In the genomic region with DNA sequence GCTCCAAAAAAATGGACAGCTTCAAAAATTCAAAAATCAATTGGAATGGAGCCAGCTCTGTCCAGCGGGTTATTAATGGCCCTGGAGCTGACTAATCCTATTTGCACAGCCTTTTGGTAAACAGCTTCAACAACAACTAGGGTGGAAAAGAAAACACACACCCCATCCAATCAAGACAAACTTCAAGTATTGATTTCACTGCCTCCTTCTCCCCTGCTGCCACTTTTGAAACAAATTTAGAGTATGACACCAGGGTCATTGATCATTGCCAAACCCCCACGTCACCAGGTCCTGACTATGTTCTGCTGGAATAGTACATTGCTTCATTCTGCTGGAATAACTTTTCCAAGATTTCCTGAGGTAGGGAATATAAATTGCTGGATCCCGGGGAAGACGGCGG, we compare ENCODE assay signal across 1 cellular context.
TF ChIP-seq lines count a peak whose summit lies in the region.

No MANE protein-coding gene starts in this region.

TF ChIP-seq in HepG2, 621 proteins besides CTCF, POLR2A, EP300 and RAD21 (continued from another document and continues in another):
- TF ChIP-seq, protein P1, sequence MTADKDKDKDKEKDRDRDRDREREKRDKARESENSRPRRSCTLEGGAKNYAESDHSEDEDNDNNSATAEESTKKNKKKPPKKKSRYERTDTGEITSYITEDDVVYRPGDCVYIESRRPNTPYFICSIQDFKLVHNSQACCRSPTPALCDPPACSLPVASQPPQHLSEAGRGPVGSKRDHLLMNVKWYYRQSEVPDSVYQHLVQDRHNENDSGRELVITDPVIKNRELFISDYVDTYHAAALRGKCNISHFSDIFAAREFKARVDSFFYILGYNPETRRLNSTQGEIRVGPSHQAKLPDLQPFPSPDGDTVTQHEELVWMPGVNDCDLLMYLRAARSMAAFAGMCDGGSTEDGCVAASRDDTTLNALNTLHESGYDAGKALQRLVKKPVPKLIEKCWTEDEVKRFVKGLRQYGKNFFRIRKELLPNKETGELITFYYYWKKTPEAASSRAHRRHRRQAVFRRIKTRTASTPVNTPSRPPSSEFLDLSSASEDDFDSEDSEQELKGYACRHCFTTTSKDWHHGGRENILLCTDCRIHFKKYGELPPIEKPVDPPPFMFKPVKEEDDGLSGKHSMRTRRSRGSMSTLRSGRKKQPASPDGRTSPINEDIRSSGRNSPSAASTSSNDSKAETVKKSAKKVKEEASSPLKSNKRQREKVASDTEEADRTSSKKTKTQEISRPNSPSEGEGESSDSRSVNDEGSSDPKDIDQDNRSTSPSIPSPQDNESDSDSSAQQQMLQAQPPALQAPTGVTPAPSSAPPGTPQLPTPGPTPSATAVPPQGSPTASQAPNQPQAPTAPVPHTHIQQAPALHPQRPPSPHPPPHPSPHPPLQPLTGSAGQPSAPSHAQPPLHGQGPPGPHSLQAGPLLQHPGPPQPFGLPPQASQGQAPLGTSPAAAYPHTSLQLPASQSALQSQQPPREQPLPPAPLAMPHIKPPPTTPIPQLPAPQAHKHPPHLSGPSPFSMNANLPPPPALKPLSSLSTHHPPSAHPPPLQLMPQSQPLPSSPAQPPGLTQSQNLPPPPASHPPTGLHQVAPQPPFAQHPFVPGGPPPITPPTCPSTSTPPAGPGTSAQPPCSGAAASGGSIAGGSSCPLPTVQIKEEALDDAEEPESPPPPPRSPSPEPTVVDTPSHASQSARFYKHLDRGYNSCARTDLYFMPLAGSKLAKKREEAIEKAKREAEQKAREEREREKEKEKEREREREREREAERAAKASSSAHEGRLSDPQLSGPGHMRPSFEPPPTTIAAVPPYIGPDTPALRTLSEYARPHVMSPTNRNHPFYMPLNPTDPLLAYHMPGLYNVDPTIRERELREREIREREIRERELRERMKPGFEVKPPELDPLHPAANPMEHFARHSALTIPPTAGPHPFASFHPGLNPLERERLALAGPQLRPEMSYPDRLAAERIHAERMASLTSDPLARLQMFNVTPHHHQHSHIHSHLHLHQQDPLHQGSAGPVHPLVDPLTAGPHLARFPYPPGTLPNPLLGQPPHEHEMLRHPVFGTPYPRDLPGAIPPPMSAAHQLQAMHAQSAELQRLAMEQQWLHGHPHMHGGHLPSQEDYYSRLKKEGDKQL (CRISPR knock-in tag; IDR thresholded peaks at IDR 0.05; ENCODE audit: low read depth), result 0 out of 2 replicates have a peak, but pooled peaks have one; percentile 14
- peak; percentile 62; the same call in 1 of the 2 replicates for TF ChIP-seq NFIC (IDR thresholded peaks at IDR 0.05; ENCODE audit: low read length)
- peak; percentile 98 for TF ChIP-seq HHEX (CRISPR knock-in tag; IDR thresholded peaks at IDR 0.05)
- TF ChIP-seq FOXC1 (CRISPR knock-in tag; IDR thresholded peaks at IDR 0.05; ENCODE audit: borderline replicate concordance), result no peak
- peak; percentile 90 for TF ChIP-seq ZNF609 (CRISPR knock-in tag; IDR thresholded peaks at IDR 0.05; ENCODE audit: borderline replicate concordance)
- TF ChIP-seq, protein P2, sequence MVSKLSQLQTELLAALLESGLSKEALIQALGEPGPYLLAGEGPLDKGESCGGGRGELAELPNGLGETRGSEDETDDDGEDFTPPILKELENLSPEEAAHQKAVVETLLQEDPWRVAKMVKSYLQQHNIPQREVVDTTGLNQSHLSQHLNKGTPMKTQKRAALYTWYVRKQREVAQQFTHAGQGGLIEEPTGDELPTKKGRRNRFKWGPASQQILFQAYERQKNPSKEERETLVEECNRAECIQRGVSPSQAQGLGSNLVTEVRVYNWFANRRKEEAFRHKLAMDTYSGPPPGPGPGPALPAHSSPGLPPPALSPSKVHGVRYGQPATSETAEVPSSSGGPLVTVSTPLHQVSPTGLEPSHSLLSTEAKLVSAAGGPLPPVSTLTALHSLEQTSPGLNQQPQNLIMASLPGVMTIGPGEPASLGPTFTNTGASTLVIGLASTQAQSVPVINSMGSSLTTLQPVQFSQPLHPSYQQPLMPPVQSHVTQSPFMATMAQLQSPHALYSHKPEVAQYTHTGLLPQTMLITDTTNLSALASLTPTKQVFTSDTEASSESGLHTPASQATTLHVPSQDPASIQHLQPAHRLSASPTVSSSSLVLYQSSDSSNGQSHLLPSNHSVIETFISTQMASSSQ (IDR thresholded peaks at IDR 0.05; ENCODE audit: low read depth), result no peak
- TF ChIP-seq, protein P2 (CRISPR knock-in tag; IDR thresholded peaks at IDR 0.05; ENCODE audit: borderline replicate concordance), result no peak
- no peak for TF ChIP-seq SOX6 (IDR thresholded peaks at IDR 0.05)
- TF ChIP-seq SOX6 (CRISPR knock-in tag; IDR thresholded peaks at IDR 0.05), result peak; percentile 40; the same call in 1 of the 2 replicates
- no peak for TF ChIP-seq ZNF841 (CRISPR knock-in tag; IDR thresholded peaks at IDR 0.05; ENCODE audit: borderline replicate concordance)
- no peak for TF ChIP-seq ZNF33B (CRISPR knock-in tag; IDR thresholded peaks at IDR 0.05)
- TF ChIP-seq, protein P3, sequence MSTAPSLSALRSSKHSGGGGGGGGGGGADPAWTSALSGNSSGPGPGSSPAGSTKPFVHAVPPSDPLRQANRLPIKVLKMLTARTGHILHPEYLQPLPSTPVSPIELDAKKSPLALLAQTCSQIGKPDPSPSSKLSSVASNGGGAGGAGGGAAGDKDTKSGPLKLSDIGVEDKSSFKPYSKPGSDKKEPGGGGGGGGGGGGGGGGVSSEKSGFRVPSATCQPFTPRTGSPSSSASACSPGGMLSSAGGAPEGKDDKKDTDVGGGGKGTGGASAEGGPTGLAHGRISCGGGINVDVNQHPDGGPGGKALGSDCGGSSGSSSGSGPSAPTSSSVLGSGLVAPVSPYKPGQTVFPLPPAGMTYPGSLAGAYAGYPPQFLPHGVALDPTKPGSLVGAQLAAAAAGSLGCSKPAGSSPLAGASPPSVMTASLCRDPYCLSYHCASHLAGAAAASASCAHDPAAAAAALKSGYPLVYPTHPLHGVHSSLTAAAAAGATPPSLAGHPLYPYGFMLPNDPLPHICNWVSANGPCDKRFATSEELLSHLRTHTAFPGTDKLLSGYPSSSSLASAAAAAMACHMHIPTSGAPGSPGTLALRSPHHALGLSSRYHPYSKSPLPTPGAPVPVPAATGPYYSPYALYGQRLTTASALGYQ (CRISPR knock-in tag; IDR thresholded peaks at IDR 0.05), result peak; percentile 41; the same call in 1 of the 2 replicates
- TF ChIP-seq MEIS2 (CRISPR knock-in tag; IDR thresholded peaks at IDR 0.05), result peak; percentile 65; the same call in 1 of the 2 replicates
- no peak for TF ChIP-seq RFXANK (CRISPR knock-in tag; IDR thresholded peaks at IDR 0.05)
- no peak for TF ChIP-seq GATAD2A (CRISPR knock-in tag; IDR thresholded peaks at IDR 0.05)
- TF ChIP-seq ZBTB7B (CRISPR knock-in tag; IDR thresholded peaks at IDR 0.05), result no peak
- no peak for TF ChIP-seq TAF1 (CRISPR knock-in tag; IDR thresholded peaks at IDR 0.05)
- TF ChIP-seq SIX1 (CRISPR knock-in tag; IDR thresholded peaks at IDR 0.05; ENCODE audit: borderline replicate concordance), result no peak
- no peak for TF ChIP-seq ARID2 (CRISPR knock-in tag; IDR thresholded peaks at IDR 0.05; ENCODE audit: borderline replicate concordance)
- 0 out of 2 replicates have a peak, but pooled peaks have one; percentile 30 for TF ChIP-seq HDAC1 (CRISPR knock-in tag; IDR thresholded peaks at IDR 0.05)
- peak; percentile 73 for TF ChIP-seq FOXP1 (IDR thresholded peaks at IDR 0.05)
- peak; percentile 75 for TF ChIP-seq FOXP1 (CRISPR knock-in tag; IDR thresholded peaks at IDR 0.05)
- no peak for TF ChIP-seq ZNF607 (CRISPR knock-in tag; IDR thresholded peaks at IDR 0.05; ENCODE audit: borderline replicate concordance)
- peak; percentile 93; the same call in 1 of the 2 replicates for TF ChIP-seq HOXA5 (CRISPR knock-in tag; IDR thresholded peaks at IDR 0.05)
- TF ChIP-seq FOSL2 (CRISPR knock-in tag; IDR thresholded peaks at IDR 0.05), result peak; percentile 51
- TF ChIP-seq SOX13 (IDR thresholded peaks at IDR 0.05), result 0 out of 2 replicates have a peak, but pooled peaks have one; percentile 25
- no peak for TF ChIP-seq SOX13 (CRISPR knock-in tag; conservative IDR thresholded peaks at IDR 0.05 in 1 of 2, IDR thresholded peaks at IDR 0.05 in 1 of 2)
- no peak for TF ChIP-seq TARDBP (CRISPR knock-in tag; IDR thresholded peaks at IDR 0.05)
- peak; percentile 44; the same call in 1 of the 2 replicates for TF ChIP-seq CREB1 (IDR thresholded peaks at IDR 0.05)
- TF ChIP-seq CREB1 (CRISPR knock-in tag; IDR thresholded peaks at IDR 0.05), result no peak
- no peak for TF ChIP-seq ZNF383 (CRISPR knock-in tag; IDR thresholded peaks at IDR 0.05; ENCODE audit: borderline replicate concordance)
- TF ChIP-seq ZNF274 (CRISPR knock-in tag; IDR thresholded peaks at IDR 0.05), result no peak
- no peak for TF ChIP-seq ZNF773 (CRISPR knock-in tag; IDR thresholded peaks at IDR 0.05; ENCODE audit: borderline replicate concordance)
- TF ChIP-seq, protein P4, sequence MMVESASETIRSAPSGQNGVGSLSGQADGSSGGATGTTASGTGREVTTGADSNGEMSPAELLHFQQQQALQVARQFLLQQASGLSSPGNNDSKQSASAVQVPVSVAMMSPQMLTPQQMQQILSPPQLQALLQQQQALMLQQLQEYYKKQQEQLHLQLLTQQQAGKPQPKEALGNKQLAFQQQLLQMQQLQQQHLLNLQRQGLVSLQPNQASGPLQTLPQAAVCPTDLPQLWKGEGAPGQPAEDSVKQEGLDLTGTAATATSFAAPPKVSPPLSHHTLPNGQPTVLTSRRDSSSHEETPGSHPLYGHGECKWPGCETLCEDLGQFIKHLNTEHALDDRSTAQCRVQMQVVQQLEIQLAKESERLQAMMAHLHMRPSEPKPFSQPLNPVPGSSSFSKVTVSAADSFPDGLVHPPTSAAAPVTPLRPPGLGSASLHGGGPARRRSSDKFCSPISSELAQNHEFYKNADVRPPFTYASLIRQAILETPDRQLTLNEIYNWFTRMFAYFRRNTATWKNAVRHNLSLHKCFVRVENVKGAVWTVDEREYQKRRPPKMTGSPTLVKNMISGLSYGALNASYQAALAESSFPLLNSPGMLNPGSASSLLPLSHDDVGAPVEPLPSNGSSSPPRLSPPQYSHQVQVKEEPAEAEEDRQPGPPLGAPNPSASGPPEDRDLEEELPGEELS (CRISPR knock-in tag; IDR thresholded peaks at IDR 0.05), result peak; percentile 40; the same call in 1 of the 2 replicates
- TF ChIP-seq, protein P5, sequence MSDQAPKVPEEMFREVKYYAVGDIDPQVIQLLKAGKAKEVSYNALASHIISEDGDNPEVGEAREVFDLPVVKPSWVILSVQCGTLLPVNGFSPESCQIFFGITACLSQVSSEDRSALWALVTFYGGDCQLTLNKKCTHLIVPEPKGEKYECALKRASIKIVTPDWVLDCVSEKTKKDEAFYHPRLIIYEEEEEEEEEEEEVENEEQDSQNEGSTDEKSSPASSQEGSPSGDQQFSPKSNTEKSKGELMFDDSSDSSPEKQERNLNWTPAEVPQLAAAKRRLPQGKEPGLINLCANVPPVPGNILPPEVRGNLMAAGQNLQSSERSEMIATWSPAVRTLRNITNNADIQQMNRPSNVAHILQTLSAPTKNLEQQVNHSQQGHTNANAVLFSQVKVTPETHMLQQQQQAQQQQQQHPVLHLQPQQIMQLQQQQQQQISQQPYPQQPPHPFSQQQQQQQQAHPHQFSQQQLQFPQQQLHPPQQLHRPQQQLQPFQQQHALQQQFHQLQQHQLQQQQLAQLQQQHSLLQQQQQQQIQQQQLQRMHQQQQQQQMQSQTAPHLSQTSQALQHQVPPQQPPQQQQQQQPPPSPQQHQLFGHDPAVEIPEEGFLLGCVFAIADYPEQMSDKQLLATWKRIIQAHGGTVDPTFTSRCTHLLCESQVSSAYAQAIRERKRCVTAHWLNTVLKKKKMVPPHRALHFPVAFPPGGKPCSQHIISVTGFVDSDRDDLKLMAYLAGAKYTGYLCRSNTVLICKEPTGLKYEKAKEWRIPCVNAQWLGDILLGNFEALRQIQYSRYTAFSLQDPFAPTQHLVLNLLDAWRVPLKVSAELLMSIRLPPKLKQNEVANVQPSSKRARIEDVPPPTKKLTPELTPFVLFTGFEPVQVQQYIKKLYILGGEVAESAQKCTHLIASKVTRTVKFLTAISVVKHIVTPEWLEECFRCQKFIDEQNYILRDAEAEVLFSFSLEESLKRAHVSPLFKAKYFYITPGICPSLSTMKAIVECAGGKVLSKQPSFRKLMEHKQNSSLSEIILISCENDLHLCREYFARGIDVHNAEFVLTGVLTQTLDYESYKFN (CRISPR knock-in tag; conservative IDR thresholded peaks at IDR 0.05), result 0 out of 2 replicates have a peak, but pooled peaks have one; percentile 25
- peak; percentile 93 for TF ChIP-seq TBX3 (IDR thresholded peaks at IDR 0.05; ENCODE audit: borderline replicate concordance)
- peak; percentile 14 for TF ChIP-seq ZFP36 (IDR thresholded peaks at IDR 0.05; ENCODE audit: borderline replicate concordance, low read depth, low read length, partially characterized antibody)
